In the genomic region with DNA sequence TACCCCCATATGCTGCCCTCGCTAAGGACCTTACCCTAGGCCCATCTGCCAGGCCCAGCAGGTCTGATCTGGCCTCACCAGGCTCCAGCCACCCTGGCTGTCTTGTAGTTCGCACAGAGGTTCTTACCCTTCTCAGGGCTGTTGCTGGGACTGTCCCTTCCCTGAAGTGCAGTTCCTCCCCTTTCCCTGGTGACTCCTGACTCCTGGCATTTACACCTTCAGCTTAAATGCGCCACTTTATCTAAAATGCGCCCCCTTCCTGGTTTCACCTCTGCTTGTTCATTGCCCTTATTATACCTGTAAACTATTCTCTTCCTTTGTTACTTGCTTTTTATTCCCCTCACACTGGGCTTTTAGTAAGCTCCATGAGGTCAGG, we compare ENCODE assay signal across 1 cellular context.
TF ChIP-seq lines count a peak whose summit lies in the region.

No MANE protein-coding gene starts in this region.

TF ChIP-seq in H1, 55 proteins besides CTCF, POLR2A, EP300 and RAD21:
- TF ChIP-seq EZH2 (IDR thresholded peaks at IDR 0.05; ENCODE audit: low read depth, low read length, severe bottlenecking) (no peak), SP1 (IDR thresholded peaks at IDR 0.05; ENCODE audit: low read depth, low read length) (no peak), POLR2AphosphoS5 (IDR thresholded peaks at IDR 0.05; ENCODE audit: low read depth, low read length) (no peak)
TF ChIP-seq in H1: peak in this region for 0.
